In genomic region chr5:6570530-6570929, GRCh38 we compare ENCODE assay signal across 27 cellular contexts.
"Had no signal": no experiment of that assay in that cellular context is flagged by ENCODE, and none has a peak within 500 bp of the region (broad histone marks: within the 10 kb centered on the region; RNA-seq: fewer than 3 reads in every experiment).

No MANE protein-coding gene starts in this region.

- H3K4me3 ChIP-seq: adrenal gland, body of pancreas, cardiac muscle cell, colonic mucosa, mucosa of descending colon, pancreas, psoas muscle, suprapubic skin, tibial nerve had no signal

- H3K9me3 ChIP-seq: adrenal gland, body of pancreas, colonic mucosa, mucosa of descending colon, neutrophil, pancreas, psoas muscle, suprapubic skin, tibial nerve had no signal

- H3K27ac ChIP-seq: adrenal gland, body of pancreas, cardiac muscle cell, colonic mucosa, neutrophil, pancreas, psoas muscle, suprapubic skin, tibial nerve, VCaP had no signal

- H3K36me3 ChIP-seq: adrenal gland, cardiac muscle cell, colonic mucosa, neutrophil, pancreas, suprapubic skin, tibial nerve had no signal

- ATAC-seq: activated T-cell treated with anti-CD3 and anti-CD28 coated beads, Interleukin-2, amount 50 U/mL, for 72 hours; body of pancreas; left lobe of liver; mucosa of descending colon; pancreas; psoas muscle had no signal

- H3K27me3 ChIP-seq: adrenal gland, body of pancreas, colonic mucosa, pancreas, tibial nerve had no signal

- H3K4me1 ChIP-seq: adrenal gland, body of pancreas, colonic mucosa, pancreas, suprapubic skin, tibial nerve had no signal

- DNase-seq: activated CD4-positive, alpha-beta T cell treated with anti-CD3 and anti-CD28 coated beads for 4 hours; activated CD4-positive, alpha-beta T cell treated with anti-CD3 and anti-CD28 coated beads, Interleukin-2, amount 50 U/mL, for 4 hours; activated naive CD4-positive, alpha-beta T cell treated with anti-CD3 and anti-CD28 coated beads for 36 hours; activated naive CD8-positive, alpha-beta T cell treated with anti-CD3 and anti-CD28 coated beads for 36 hours; activated T-cell treated with anti-CD3 and anti-CD28 coated beads for 4 hours; activated T-cell treated with anti-CD3 and anti-CD28 coated beads, Interleukin-2, amount 50 U/mL, for 72 hours; aorta; body of pancreas; cerebellar nuclear complex; colonic mucosa; effector CD8-positive, alpha-beta T cell; hypothalamus; immature natural killer cell; mucosa of descending colon; psoas muscle; stimulated activated CD4-positive, alpha-beta T cell treated with anti-CD3 and anti-CD28 coated beads, Interleukin-15, amount 100 ng/mL, for 24 hours; stimulated activated naive CD4-positive, alpha-beta T cell; SW 1271; T-helper 9 cell had no signal
